ENCODE assay signal across 21 cellular contexts in the genomic region with DNA sequence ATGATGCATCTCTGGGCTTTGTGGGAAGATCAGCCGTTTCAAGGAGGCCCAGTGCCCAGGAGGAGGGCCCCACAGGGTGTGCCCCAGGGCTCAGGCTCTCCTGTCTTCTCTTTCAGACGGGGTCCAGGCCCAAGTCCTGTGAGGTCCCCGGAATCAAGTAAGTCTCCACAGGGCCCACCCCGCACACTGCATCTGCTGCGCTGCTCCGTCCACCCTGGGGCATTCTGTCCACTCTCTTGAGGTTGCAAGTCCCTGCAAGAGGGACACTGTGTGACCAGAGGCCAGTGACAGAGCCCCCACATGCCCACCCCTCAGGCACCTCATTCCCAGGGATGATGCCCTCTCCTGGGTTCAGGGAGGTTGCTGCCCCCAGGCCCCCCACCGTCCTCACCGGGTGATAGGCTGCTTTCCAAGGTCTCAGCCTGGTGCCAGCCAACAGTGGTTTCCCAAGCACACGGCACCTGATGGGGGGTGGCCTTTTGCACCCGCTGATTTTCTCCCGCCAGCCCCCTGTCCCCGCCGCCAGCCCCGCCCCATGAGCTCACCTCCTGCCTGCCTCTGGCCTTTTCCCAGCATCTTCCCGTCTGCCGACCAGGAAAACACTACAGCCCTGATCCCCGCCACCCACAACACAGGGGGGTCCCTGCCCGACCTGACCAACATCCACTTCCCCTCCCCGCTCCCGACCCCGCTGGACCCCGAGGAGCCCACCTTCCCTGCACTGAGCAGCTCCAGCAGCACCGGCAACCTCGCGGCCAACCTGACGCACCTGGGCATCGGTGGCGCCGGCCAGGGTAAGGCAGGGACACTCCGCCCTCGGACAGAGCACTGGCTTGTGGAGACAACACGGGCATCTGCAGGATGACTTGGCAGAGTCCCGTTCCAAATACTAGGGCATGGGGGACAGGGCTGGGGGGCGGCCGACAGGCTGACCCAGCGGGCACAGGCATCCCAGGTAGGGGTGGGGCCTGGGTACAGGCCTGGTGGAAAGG. TPM values are rescaled to one million over a fixed set of nuclear protein-coding genes. Genes with fewer than 3 reads are reported as not detected.
A peak's percentile ranks its signal among the peaks of the same experiment; 100 is the strongest.
DNase-seq lines count a peak whose midpoint lies in the region; ATAC-seq, FAIRE-seq and TF ChIP-seq lines count a peak whose summit lies in the region.
"Had no signal": no experiment of that assay in that cellular context is flagged by ENCODE, and none has a peak within 500 bp of the region (broad histone marks: within the 10 kb centered on the region; RNA-seq: fewer than 3 reads in every experiment).

No MANE protein-coding gene starts in this region.

- H2AFZ ChIP-seq in HepG2 (ENCODE audit: low read length) (no peak overlapping the region), keratinocyte (ENCODE audit: control insufficient read depth, low read length) (peak overlapping the region; percentile 22)

- in situ Hi-C loops in HepG2 (cut with HindIII; ENCODE audit: extremely low pct_ligation_motif_present, low pct_unique_long_range_greater_than_20kb), result no loop called here
- in situ Hi-C loops in Panc1 (cut with HindIII; ENCODE audit: low pct_unique_long_range_greater_than_20kb, low sequenced_read_pairs), result no loop called here

- H3K9me3 ChIP-seq in HepG2 (ENCODE audit: low read length) (no peaks in the 10 kb centered on the region), right lobe of liver (no peaks in the 10 kb centered on the region), Panc1 (ENCODE audit: control insufficient read depth, insufficient read depth, low read depth, low read length) (no peaks in the 10 kb centered on the region), keratinocyte (ENCODE audit: control insufficient read depth, low read depth, low read length) (no peaks in the 10 kb centered on the region), thyroid gland (no peaks in the 10 kb centered on the region)

- H3K36me3 ChIP-seq in HepG2 (replicated peaks in 1 of 2; ENCODE audit: control insufficient read depth in 1 of 2, insufficient read depth in 2 of 2, low read length in 2 of 2), result no peaks in the 10 kb centered on the region
- no peaks in the 10 kb centered on the region for H3K36me3 ChIP-seq in right lobe of liver
- H3K36me3 ChIP-seq in Panc1 (ENCODE audit: control insufficient read depth, insufficient read depth, low read length), result no peaks in the 10 kb centered on the region
- no peaks in the 10 kb centered on the region for H3K36me3 ChIP-seq in keratinocyte (ENCODE audit: control insufficient read depth in 2 of 2, extremely low read depth in 1 of 2, insufficient read depth in 2 of 2, low read length in 2 of 2)
- H3K36me3 ChIP-seq in thyroid gland, result no peaks in the 10 kb centered on the region

- no peak overlapping the region for H3K27ac ChIP-seq in HepG2 (ENCODE audit: extremely low read length, insufficient read depth, low read length)
- no peak overlapping the region for H3K27ac ChIP-seq in right lobe of liver
- H3K27ac ChIP-seq in Panc1 (ENCODE audit: low read length), result no peak overlapping the region
- H3K27ac ChIP-seq in keratinocyte (ENCODE audit: control insufficient read depth, insufficient read depth, low read length), result no peak overlapping the region
- H3K27ac ChIP-seq in thyroid gland, result peak overlapping the region in 2 of 3 donors; percentile 79 to 84

- no peaks in the 10 kb centered on the region for H3K27me3 ChIP-seq in HepG2 (ENCODE audit: control insufficient read depth in 1 of 2, insufficient read depth in 2 of 2, low read length in 2 of 2)
- no peaks in the 10 kb centered on the region for H3K27me3 ChIP-seq in right lobe of liver
- no peaks in the 10 kb centered on the region for H3K27me3 ChIP-seq in Panc1 (ENCODE audit: control insufficient read depth, insufficient read depth, low read length)
- H3K27me3 ChIP-seq in keratinocyte (ENCODE audit: control insufficient read depth, extremely low read depth, insufficient read depth, low read length), result no peaks in the 10 kb centered on the region
- no peaks in the 10 kb centered on the region for H3K27me3 ChIP-seq in thyroid gland

- H3K9ac ChIP-seq in HepG2 (ENCODE audit: insufficient read depth, low read depth, low read length) (no peak overlapping the region), keratinocyte (ENCODE audit: control insufficient read depth, extremely low read depth, insufficient read depth, low read length) (peak overlapping the region; percentile 37)

- H4K20me1 ChIP-seq in HepG2 (ENCODE audit: insufficient read depth, low read length) (no peaks in the 10 kb centered on the region), keratinocyte (ENCODE audit: control insufficient read depth, extremely low read depth, insufficient read depth, low read length) (no peaks in the 10 kb centered on the region)

- H3K4me1 ChIP-seq in HepG2 (ENCODE audit: insufficient read depth, low read length), result peaks cover 27% of the 10 kb centered on the region
- peaks cover 0 to 14% (median 10%) of the 10 kb centered on the region in 4 donors for H3K4me1 ChIP-seq in right lobe of liver
- H3K4me1 ChIP-seq in Panc1 (ENCODE audit: control insufficient read depth, insufficient read depth, low read length), result 0 out of 2 replicates have a peak, but pooled peaks cover 3% of the 10 kb centered on the region
- peaks cover 68% of the 10 kb centered on the region for H3K4me1 ChIP-seq in keratinocyte (ENCODE audit: control insufficient read depth, extremely low read depth, insufficient read depth, low read length)
- H3K4me1 ChIP-seq in thyroid gland, result peaks cover 39 to 45% of the 10 kb centered on the region in 2 donors

- 90% methylated on average over 31 of the region's 36 CpGs for WGBS in HepG2 (ENCODE audit: low lambda C conversion rate)
- 86% methylated on average over 15 of the region's 36 CpGs for WGBS in right lobe of liver (ENCODE audit: insufficient coverage, low coverage, low lambda C conversion rate, missing lambda C conversion rate)
- 89 to 96% methylated on average over 29 to 32 of the region's 36 CpGs for WGBS in thyroid gland, 2 donors

- dilution Hi-C loops in keratinocyte (cut with MboI; ENCODE audit: extremely low pct_ligation_motif_present, low sequenced_read_pairs), result no loop called here

- TF ChIP-seq POLR2A in HepG2 (IDR thresholded peaks at IDR 0.05; ENCODE audit: insufficient read depth in 1 of 2, low read depth in 2 of 2, low read length in 2 of 2), result no peak; a peak in 1 of 4 replicates
- no peak for TF ChIP-seq POLR2A in right lobe of liver (IDR thresholded peaks at IDR 0.05)
- no peak for TF ChIP-seq POLR2A in thyroid gland (IDR thresholded peaks at IDR 0.05)

- intact Hi-C loops in HepG2 (cut with micrococcal nuclease; ENCODE audit: unreplicated experiment), result no loop called here
- intact Hi-C loops in right lobe of liver (cut with DNase I), result no loop called here
- intact Hi-C loops in Panc1 (cut with micrococcal nuclease; ENCODE audit: unreplicated experiment), result no loop called here
- intact Hi-C loops in thyroid gland (cut with DNase I), result no loop called here

- TF ChIP-seq RAD21 in HepG2 (CRISPR knock-in tag; IDR thresholded peaks at IDR 0.05), result no peak

- TF ChIP-seq EP300 in HepG2 (IDR thresholded peaks at IDR 0.05; ENCODE audit: low read depth in 2 of 2, low read length in 2 of 2) (no peak), HepG2 (CRISPR knock-in tag; IDR thresholded peaks at IDR 0.05; ENCODE audit: borderline replicate concordance) (no peak)

- TF ChIP-seq CTCF in HepG2 (CRISPR knock-in tag; IDR thresholded peaks at IDR 0.05), result no peak
- no peak for TF ChIP-seq CTCF in right lobe of liver (IDR thresholded peaks at IDR 0.05)
- TF ChIP-seq CTCF in Panc1 (IDR thresholded peaks at IDR 0.05), result no peak
- no peak for TF ChIP-seq CTCF in keratinocyte (optimal IDR thresholded peaks at IDR 0.05 in 1 of 3, IDR thresholded peaks at IDR 0.05 in 1 of 3, conservative IDR thresholded peaks at IDR 0.05 in 1 of 3; ENCODE audit: extremely low read depth in 1 of 3, insufficient read depth in 2 of 3, low read length in 3 of 3)
- no peak for TF ChIP-seq CTCF in thyroid gland (IDR thresholded peaks at IDR 0.05)

- no peaks in the 10 kb centered on the region for H3K79me2 ChIP-seq in HepG2 (ENCODE audit: insufficient read depth, low read length)
- H3K79me2 ChIP-seq in keratinocyte (ENCODE audit: control insufficient read depth, insufficient read depth, low read length), result peaks cover 3% of the 10 kb centered on the region

- no peak overlapping the region for H3K4me3 ChIP-seq in HepG2 (replicated peaks in 1 of 3; ENCODE audit: insufficient read depth in 1 of 3, low read depth in 2 of 3, low read length in 3 of 3)
- H3K4me3 ChIP-seq in right lobe of liver, result no peak overlapping the region
- H3K4me3 ChIP-seq in Panc1 (ENCODE audit: low read depth in 2 of 2, low read length in 2 of 2), result no peak overlapping the region
- H3K4me3 ChIP-seq in keratinocyte (ENCODE audit: control insufficient read depth in 2 of 3, extremely low read depth in 1 of 3, insufficient read depth in 2 of 3, low read depth in 1 of 3, low read length in 3 of 3), result peak overlapping the region; percentile 20 to 48 (median 26)
- no peak overlapping the region for H3K4me3 ChIP-seq in thyroid gland (replicated peaks in 1 of 3)

- FAIRE-seq in HepG2 (lab: Jason Lieb, UNC), result no peak
- no peak for FAIRE-seq in keratinocyte (lab: Jason Lieb, UNC)
- FAIRE-seq: D721Med, G401.6, GM12891, H54 had no signal

- DNase-seq in HepG2 (ENCODE audit: low spot score) (no peak), right lobe of liver (no peak), Panc1 (ENCODE audit: low read depth, low spot score) (no peak), keratinocyte (ENCODE audit: low read depth, low spot score) (no peak), thyroid gland (no peak), NCI-H2081 treated with DMSO at 0.1 percent for 48 hours (lab: John Stamatoyannopoulos, UW) (no peak)
- DNase-seq: 8988T, AML-193, COR-L47, DMS153, DMS79 treated with DMSO at 0.1 percent for 48 hours, EL had no signal

- no peaks in the 10 kb centered on the region for H3K9me1 ChIP-seq in keratinocyte (ENCODE audit: control insufficient read depth, extremely low read depth, insufficient read depth, low read length)

- ATAC-seq in HepG2 (no peak), right lobe of liver (no peak), Panc1 (0 out of 2 replicates have a peak, but pooled peaks have one; percentile 11), GM21526 (IDR thresholded peaks at IDR 0.05; ENCODE audit: low FRiP score, unreplicated experiment) (no peak), GM19397 (IDR thresholded peaks at IDR 0.05; ENCODE audit: unreplicated experiment) (no peak)
- ATAC-seq: HCT116 had no signal

- CTCF ChIA-PET in HepG2 (lab: Yijun Ruan, JAX; ENCODE audit: low intra/inter-chr PET ratio, low total read pairs) (no interaction called here), Panc1 (lab: Charles Lee) (no interaction called here)

- H3K4me2 ChIP-seq in HepG2 (ENCODE audit: low read depth, low read length) (no peak overlapping the region), keratinocyte (ENCODE audit: control insufficient read depth, extremely low read depth, insufficient read depth, low read depth, low read length) (peak overlapping the region; percentile 67)

- no TSS peak for BruUV-seq in HepG2 (replicated peaks; lab: Mats Ljungman, UMichigan)
- no TSS peak for BruUV-seq in Panc1 (replicated peaks; lab: Mats Ljungman, UMichigan)

- POLR2A ChIA-PET in HepG2 (lab: Yijun Ruan, JAX), result no interaction called here
- POLR2A ChIA-PET in Panc1 (lab: Charles Lee), result no interaction called here

RNA-seq across cellular contexts. Expression of a gene that starts 31.4 kb away (rescaled TPM):
- total RNA-seq in HepG2 (2016; rRNA removed; fragmentation: Illumina TruSeq; extraction: Trizol) (0.04 TPM in 1 of 2 replicates, not detected in the other), right lobe of liver (under 1 TPM in 2 of 6 experiments, not detected in 4; 0.11 to 0.31 TPM), Panc1 (2021; ENCODE audit: unreplicated experiment) (0.69 TPM), thyroid gland (10 to 100 TPM in 1 of 4 donors, 1 to 10 TPM in 1, under 1 TPM in 2; 0.33 to 33.3 (median 1.9) TPM)
- not detected in 2 replicates for total RNA-seq in HepG2 (2016; cell fraction: cytosol; rRNA removed; fragmentation: Illumina TruSeq; extraction: Trizol; ENCODE audit: low read depth)
- total RNA-seq in HepG2 (2016; cell fraction: insoluble cytoplasmic fraction; rRNA removed; fragmentation: Illumina TruSeq; extraction: Trizol), result 0.04 TPM in 1 of 2 replicates, not detected in the other
- not detected in 2 replicates for total RNA-seq in HepG2 (2016; cell fraction: membrane; rRNA removed; fragmentation: Illumina TruSeq; extraction: Trizol)
- total RNA-seq in HepG2 (2016; cell fraction: nucleus; rRNA removed; fragmentation: Illumina TruSeq; extraction: Trizol), result not detected in 2 replicates
- polyA plus RNA-seq in HepG2 (2011; rRNA removed) (0.13 and 0.16 TPM in 2 replicates), keratinocyte (0.02 to 0.21 TPM in 2 of 3 replicates, not detected in the other)
- polyA plus RNA-seq in HepG2 (2011; cell fraction: cytosol; rRNA removed), result 0.16 and 0.19 TPM in 2 replicates
- 0.23 and 0.37 TPM in 2 replicates for polyA plus RNA-seq in HepG2 (2011; cell fraction: nucleus; rRNA removed)
- 0.36 and 0.49 TPM in 2 replicates for polyA plus RNA-seq in HepG2 (2012)
- polyA plus RNA-seq in HepG2 (2016; cell fraction: cytosol; fragmentation: Illumina TruSeq; extraction: Trizol; ENCODE audit: low read depth), result not detected in 2 replicates
- not detected in 2 replicates for polyA plus RNA-seq in HepG2 (2016; cell fraction: insoluble cytoplasmic fraction; fragmentation: Illumina TruSeq; extraction: Trizol; ENCODE audit: low read depth)
- polyA plus RNA-seq in HepG2 (2016; cell fraction: membrane; fragmentation: Illumina TruSeq; extraction: Trizol; ENCODE audit: low read depth), result 0.08 TPM in 1 of 2 replicates, not detected in the other
- 0.31 and 0.66 TPM in 2 replicates for polyA plus RNA-seq in HepG2 (2016; cell fraction: nucleus; fragmentation: Illumina TruSeq; extraction: Trizol; ENCODE audit: insufficient read depth, low read depth)
- not detected in 2 replicates for polyA minus RNA-seq in HepG2 (2011; rRNA and poly(A)+ RNA removed; ENCODE audit: low replicate concordance)
- not detected in 2 replicates for polyA minus RNA-seq in HepG2 (2011; cell fraction: cytosol; rRNA and poly(A)+ RNA removed)
- polyA minus RNA-seq in HepG2 (2011; cell fraction: nucleus; rRNA and poly(A)+ RNA removed), result not detected in 2 replicates
- polyA plus RNA-seq in Panc1 (2012; ENCODE audit: insufficient read length), result 0.80 TPM
- polyA plus RNA-seq in keratinocyte (2011; ENCODE audit: low read depth), result 0.19 TPM
- polyA plus RNA-seq in keratinocyte (2011; cell fraction: cytosol; rRNA removed), result 0.04 and 0.08 TPM in 2 replicates
- 0.29 and 0.33 TPM in 2 replicates for polyA plus RNA-seq in keratinocyte (2011; cell fraction: nucleus; rRNA removed)
- polyA plus RNA-seq in keratinocyte (2012; ENCODE audit: low replicate concordance), result 0.05 TPM in 1 of 2 replicates, not detected in the other
- 0.54 TPM in 1 of 3 replicates, not detected in the others for polyA minus RNA-seq in keratinocyte
- not detected for polyA minus RNA-seq in keratinocyte (2011; cell fraction: cytosol; rRNA and poly(A)+ RNA removed)
- 0.23 and 0.63 TPM in 2 replicates for polyA minus RNA-seq in keratinocyte (2011; cell fraction: nucleus; rRNA and poly(A)+ RNA removed)
- total RNA-seq: CD4-positive, alpha-beta memory T cell had no signal
- polyA plus RNA-seq: CD4-positive, alpha-beta memory T cell; IgD-negative memory B cell had no signal

Comparison
In these comparisons a context has a peak if more than half of its experiments do, and no peak if none do; other contexts are left out.
1. H3K27ac ChIP-seq: peak in thyroid gland (2 of 3); none in HepG2 (single experiment), right lobe of liver (0 of 3), Panc1 (single experiment) and keratinocyte (single experiment).
2. H3K4me3 ChIP-seq: peak in keratinocyte (3 of 3); none in HepG2 (0 of 3), right lobe of liver (0 of 3), Panc1 (0 of 2) and thyroid gland (0 of 3).